ENCODE assay signal across 8 cellular contexts in genomic region chr7:150322833-150323681, GRCh38. TPM values are rescaled to one million over a fixed set of nuclear protein-coding genes. Genes with fewer than 3 reads are reported as not detected.
DNase-seq lines count a peak whose midpoint lies in the region; ATAC-seq and TF ChIP-seq lines count a peak whose summit lies in the region.

ACTR3C (minus strand) TSS chr7:150323545; CDS start chr7:150295296, 28,249 bp downstream.
A gene with protein sequence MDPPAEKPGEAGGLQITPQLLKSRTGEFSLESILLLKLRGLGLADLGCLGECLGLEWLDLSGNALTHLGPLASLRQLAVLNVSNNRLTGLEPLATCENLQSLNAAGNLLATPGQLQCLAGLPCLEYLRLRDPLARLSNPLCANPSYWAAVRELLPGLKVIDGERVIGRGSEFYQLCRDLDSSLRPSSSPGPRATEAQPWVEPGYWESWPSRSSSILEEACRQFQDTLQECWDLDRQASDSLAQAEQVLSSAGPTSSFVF (plus strand): TSS chr7:150323355. CDS start chr7:150336862, 13,507 bp downstream.

- peaks cover 22% of the 10 kb centered on the region for H3K36me3 ChIP-seq in endodermal cell (ENCODE audit: control insufficient read depth, insufficient read depth, low read length)

- H3K27me3 ChIP-seq in endodermal cell (ENCODE audit: control insufficient read depth, insufficient read depth, low read length, poor library complexity, severe bottlenecking) = no peaks in the 10 kb centered on the region

- H3K9me3 ChIP-seq in endodermal cell (ENCODE audit: control insufficient read depth, low read length) = no peaks in the 10 kb centered on the region

- 37 to 54% methylated on average over 31 to 82 of the region's 82 CpGs for whole genome bisulfite sequencing in endodermal cell (ENCODE audit: insufficient coverage in 1 of 2, insufficient read length in 1 of 2), 2 experiments

- no peaks in the 10 kb centered on the region for H3K9me3 Mint-ChIP-seq in endodermal cell
- H3K9me3 Mint-ChIP-seq in naive B cell = no peaks in the 10 kb centered on the region

- H3K27ac ChIP-seq in endodermal cell (ENCODE audit: low read depth, low read length) = no peak within 1 kb of the TSS

- peak within 1 kb of the TSS; percentile 87 for H3K4me3 ChIP-seq in endodermal cell (ENCODE audit: low read length)

- no peaks in the 10 kb centered on the region for H3K4me1 ChIP-seq in endodermal cell (ENCODE audit: control insufficient read depth, insufficient read depth, low read length)

- peak within 1 kb of the TSS; percentile 63 for H3K9ac ChIP-seq in endodermal cell (ENCODE audit: extremely low read depth, low read length, poor library complexity, severe bottlenecking)

- H3K4me3 Mint-ChIP-seq in endodermal cell (peak within 1 kb of the TSS; percentile 74), naive B cell (peak within 1 kb of the TSS; percentile 91 to 97 (median 96))

- peak; percentile 62 for TF ChIP-seq CTCF in endodermal cell (conservative IDR thresholded peaks at IDR 0.05)

- peaks cover 14% of the 10 kb centered on the region for H3K4me1 Mint-ChIP-seq in endodermal cell
- H3K4me1 Mint-ChIP-seq in naive B cell = peaks cover 36 to 47% (median 46%) of the 10 kb centered on the region in 3 donors

- peak within 1 kb of the TSS; percentile 94 for H3K27ac Mint-ChIP-seq in endodermal cell
- peak within 1 kb of the TSS; percentile 91 to 98 (median 96) for H3K27ac Mint-ChIP-seq in naive B cell

- H3K27me3 Mint-ChIP-seq in endodermal cell (ENCODE audit: insufficient read depth) (no peaks in the 10 kb centered on the region), naive B cell (no peaks in the 10 kb centered on the region)

- H3K36me3 Mint-ChIP-seq in endodermal cell (ENCODE audit: low read depth) (peaks cover 31% of the 10 kb centered on the region), naive B cell (no peaks in the 10 kb centered on the region)

- peak; percentile 64 for ATAC-seq in GM18909 (IDR thresholded peaks at IDR 0.05; ENCODE audit: poor library complexity, unreplicated experiment)
- ATAC-seq in HG03135 (IDR thresholded peaks at IDR 0.05; ENCODE audit: unreplicated experiment) = peak; percentile 67
- ATAC-seq in naive B cell (ENCODE audit: low read depth in 2 of 2) = peak; percentile 63 to 68

- peak; percentile 34 for DNase-seq in NCI-H446 treated with DMSO at 0.1 percent for 48 hours (lab: John Stamatoyannopoulos, UW)
- peak; percentile 22 to 51 for DNase-seq in activated CD8-positive, alpha-beta memory T cell treated with anti-CD3 and anti-CD28 coated beads for 1 hour (ENCODE audit: extremely low read depth in 1 of 2, low read depth in 1 of 2)
- peak; percentile 83 for DNase-seq in endodermal cell
- peak; percentile 52 for DNase-seq in naive B cell
- DNase-seq in stimulated activated naive CD4-positive, alpha-beta T cell treated with Interleukin-2 at 50 U/mL for 16 hours (lab: John Stamatoyannopoulos, UW) = peak; percentile 50
- no peak for DNase-seq in AG20443 (ENCODE audit: low spot score)

RNA-seq across cellular contexts. Expression of gene ACTR3C, which starts in this region (rescaled TPM):
- under 1 TPM in 1 of 2 donors, not detected in 1; 0.92 TPM for total RNA-seq in endodermal cell
- polyA plus RNA-seq in endodermal cell (2013, experiment 1 of 2) = 0.46 TPM
- polyA plus RNA-seq in endodermal cell (2013, experiment 2 of 2) = 0.25 TPM
- 1 to 10 TPM in 5 of 6 donors, not detected in 1; 1.3 to 7.6 (median 6.2) TPM for polyA plus RNA-seq in naive B cell (ENCODE audit: low read depth in 6 of 6)

RNA-seq across cellular contexts. Expression of the second gene that starts in this region (rescaled TPM):
- total RNA-seq in endodermal cell = 10 to 100 TPM in 1 of 2 donors, under 1 TPM in 1; 0.77 to 27.0 TPM
- polyA plus RNA-seq in endodermal cell (2013, experiment 1 of 2) = 24.5 TPM
- polyA plus RNA-seq in endodermal cell (2013, experiment 2 of 2) = 22.8 TPM
- polyA plus RNA-seq in naive B cell (ENCODE audit: low read depth in 6 of 6) = 10 to 100 TPM; 15.2 to 28.6 (median 25.4) TPM
